ENCODE assay signal across 16 cellular contexts in genomic region chr16:68273896-68274295, GRCh38. TPM values are rescaled to one million over a fixed set of nuclear protein-coding genes. Genes with fewer than 3 reads are reported as not detected.
DNase-seq lines count a peak whose midpoint lies in the region; ATAC-seq and TF ChIP-seq lines count a peak whose summit lies in the region.
"Had no signal": no experiment of that assay in that cellular context is flagged by ENCODE, and none has a peak within 500 bp of the region (broad histone marks: within the 10 kb centered on the region; RNA-seq: fewer than 3 reads in every experiment).

No MANE protein-coding gene starts in this region.

- peaks cover 11% of the 10 kb centered on the region for H3K36me3 Mint-ChIP-seq in natural killer cell treated with Interleukin-12 subunit alpha and Interleukin-12 subunit beta and Interleukin-15 and Interleukin-18, amount 100 ng/mL, for 72 hours
- H3K36me3 Mint-ChIP-seq in natural killer cell: no peaks in the 10 kb centered on the region

- no peak overlapping the region for H3K9ac ChIP-seq in SU-DHL-6 (ENCODE audit: low read length)

- 93 to 98% methylated on average over 8 of the region's 8 CpGs for WGBS in thyroid gland, 2 donors

- no peak for ATAC-seq in natural killer cell treated with Interleukin-12 subunit alpha and Interleukin-12 subunit beta and Interleukin-15 and Interleukin-18, amount 100 ng/mL, for 72 hours
- ATAC-seq in natural killer cell: no peak
- ATAC-seq: mucosa of descending colon, pancreas had no signal

- intact Hi-C loops in natural killer cell (cut with micrococcal nuclease): no loop called here
- intact Hi-C loops in thyroid gland (cut with DNase I): no loop called here

- H3K36me3 ChIP-seq in SU-DHL-6 (ENCODE audit: low read length) (0 out of 2 replicates have a peak, but pooled peaks cover 6% of the 10 kb centered on the region), thyroid gland (peaks cover 9 to 17% of the 10 kb centered on the region in 2 donors)
- H3K36me3 ChIP-seq: pancreas had no signal

- no peak for TF ChIP-seq CTCF in natural killer cell (IDR thresholded peaks at IDR 0.05)
- no peak for TF ChIP-seq CTCF in SU-DHL-6 (IDR thresholded peaks at IDR 0.05; ENCODE audit: insufficient read depth, low read length, poor library complexity, severe bottlenecking)
- no peak for TF ChIP-seq CTCF in epithelial cell of esophagus (IDR thresholded peaks at IDR 0.05; ENCODE audit: insufficient read depth, low read depth, low read length, missing control alignments)
- no peak for TF ChIP-seq CTCF in thyroid gland (IDR thresholded peaks at IDR 0.05)

- H3K27ac Mint-ChIP-seq in natural killer cell treated with Interleukin-12 subunit alpha and Interleukin-12 subunit beta and Interleukin-15 and Interleukin-18, amount 100 ng/mL, for 72 hours: peak overlapping the region; percentile 21 to 68
- H3K27ac Mint-ChIP-seq in natural killer cell: peak overlapping the region in 1 of 2 donors; percentile 40

- H3K4me3 ChIP-seq in SU-DHL-6 (ENCODE audit: insufficient read depth, low read length, poor library complexity, severe bottlenecking) (no peak overlapping the region), epithelial cell of esophagus (ENCODE audit: low read length) (no peak overlapping the region), thyroid gland (replicated peaks in 1 of 3) (no peak overlapping the region)
- H3K4me3 ChIP-seq: mucosa of descending colon, pancreas had no signal

- no peak overlapping the region for H2AFZ ChIP-seq in SU-DHL-6 (ENCODE audit: low read depth, low read length, severe bottlenecking)

- TF ChIP-seq POLR2A in thyroid gland (IDR thresholded peaks at IDR 0.05): no peak

- H3K79me2 ChIP-seq in SU-DHL-6 (ENCODE audit: insufficient read depth, low read length): peaks cover 75% of the 10 kb centered on the region

- H3K9me3 Mint-ChIP-seq in natural killer cell treated with Interleukin-12 subunit alpha and Interleukin-12 subunit beta and Interleukin-15 and Interleukin-18, amount 100 ng/mL, for 72 hours: no peaks in the 10 kb centered on the region
- H3K9me3 Mint-ChIP-seq in natural killer cell: no peaks in the 10 kb centered on the region

- H3K4me3 Mint-ChIP-seq in natural killer cell treated with Interleukin-12 subunit alpha and Interleukin-12 subunit beta and Interleukin-15 and Interleukin-18, amount 100 ng/mL, for 72 hours: no peak overlapping the region
- H3K4me3 Mint-ChIP-seq in natural killer cell: no peak overlapping the region

- H3F3A ChIP-seq in SU-DHL-6 (ENCODE audit: insufficient read depth): peaks cover 5% of the 10 kb centered on the region; the same call in 1 of the 2 replicates

- H3K9me2 ChIP-seq in SU-DHL-6 (replicated peaks; ENCODE audit: insufficient read depth, low read length): no peaks in the 10 kb centered on the region

- H3K27ac ChIP-seq in SU-DHL-6 (ENCODE audit: low read depth, low read length): peak overlapping the region; percentile 79
- H3K27ac ChIP-seq in thyroid gland: peak overlapping the region in 2 of 3 donors; percentile 91 to 93
- H3K27ac ChIP-seq: pancreas had no signal

- no peaks in the 10 kb centered on the region for H3K27me3 Mint-ChIP-seq in natural killer cell treated with Interleukin-12 subunit alpha and Interleukin-12 subunit beta and Interleukin-15 and Interleukin-18, amount 100 ng/mL, for 72 hours
- no peaks in the 10 kb centered on the region for H3K27me3 Mint-ChIP-seq in natural killer cell (ENCODE audit: low read depth in 2 of 2)

- H3K27me3 ChIP-seq in SU-DHL-6 (ENCODE audit: low read length) (no peaks in the 10 kb centered on the region), thyroid gland (no peaks in the 10 kb centered on the region)
- H3K27me3 ChIP-seq: pancreas had no signal

- H3K4me1 ChIP-seq in thyroid gland: peaks cover 67 to 94% of the 10 kb centered on the region in 2 donors

- H3K4me2 ChIP-seq in SU-DHL-6 (ENCODE audit: low read depth, low read length, poor library complexity, severe bottlenecking): no peak overlapping the region

- no peaks in the 10 kb centered on the region for H3K9me3 ChIP-seq in SU-DHL-6 (ENCODE audit: insufficient read depth, low read length)
- no peaks in the 10 kb centered on the region for H3K9me3 ChIP-seq in thyroid gland
- H3K9me3 ChIP-seq: mucosa of descending colon, pancreas had no signal

- no peaks in the 10 kb centered on the region for H4K20me1 ChIP-seq in SU-DHL-6 (ENCODE audit: low read depth, low read length)

- DNase-seq in natural killer cell treated with Interleukin-12 subunit alpha and Interleukin-12 subunit beta and Interleukin-15 and Interleukin-18, amount 100 ng/mL, for 72 hours (ENCODE audit: low spot score): no peak
- DNase-seq in natural killer cell: no peak
- peak; percentile 70 for DNase-seq in epithelial cell of esophagus (ENCODE audit: low read depth)
- no peak for DNase-seq in thyroid gland
- DNase-seq in amygdala (lab: John Stamatoyannopoulos, UW): no peak
- no peak for DNase-seq in cerebellar nuclear complex (lab: John Stamatoyannopoulos, UW)
- DNase-seq: activated CD4-positive, alpha-beta T cell treated with anti-CD3 and anti-CD28 coated beads, Interleukin-2, amount 50 U/mL, for 4 hours; C1 segment of cervical spinal cord; mucosa of descending colon; NCI-H2171; pancreas; RPMI8226; T-helper 9 cell had no signal

- H3K4me1 Mint-ChIP-seq in natural killer cell treated with Interleukin-12 subunit alpha and Interleukin-12 subunit beta and Interleukin-15 and Interleukin-18, amount 100 ng/mL, for 72 hours (ENCODE audit: low read depth in 2 of 2): peaks cover 30 to 31% of the 10 kb centered on the region in 2 donors
- H3K4me1 Mint-ChIP-seq in natural killer cell: peaks cover 15 to 31% of the 10 kb centered on the region in 2 donors

RNA-seq across cellular contexts. Expression of gene SLC7A6, which starts 9.6 kb away (rescaled TPM):
- 100 to 1,000 TPM in 1 of 2 donors, 10 to 100 TPM in 1; 56.2 to 111 TPM for total RNA-seq in natural killer cell treated with Interleukin-12 subunit alpha and Interleukin-12 subunit beta and Interleukin-15 and Interleukin-18, amount 100 ng/mL, for 72 hours
- total RNA-seq in natural killer cell (10 to 100 TPM; 46.6 to 84.9 (median 69.6) TPM), thyroid gland (100 to 1,000 TPM in 1 of 4 donors, 10 to 100 TPM in 3; 73.1 to 116 (median 85.7) TPM)

RNA-seq across cellular contexts. Expression of gene PLA2G15, which starts 28.7 kb away (rescaled TPM):
- total RNA-seq in natural killer cell treated with Interleukin-12 subunit alpha and Interleukin-12 subunit beta and Interleukin-15 and Interleukin-18, amount 100 ng/mL, for 72 hours: 10 to 100 TPM; 11.6 to 11.8 TPM
- total RNA-seq in natural killer cell (10 to 100 TPM in 2 of 3 donors, 1 to 10 TPM in 1; 5.6 to 13.0 (median 12.7) TPM), thyroid gland (10 to 100 TPM; 20.8 to 40.3 (median 38.4) TPM)

RNA-seq across cellular contexts. Expression of gene SLC7A6OS, which starts 36.9 kb away (rescaled TPM):
- 10 to 100 TPM; 25.8 to 27.9 TPM for total RNA-seq in natural killer cell treated with Interleukin-12 subunit alpha and Interleukin-12 subunit beta and Interleukin-15 and Interleukin-18, amount 100 ng/mL, for 72 hours
- total RNA-seq in natural killer cell: 10 to 100 TPM; 46.3 to 57.3 (median 56.1) TPM
- 10 to 100 TPM; 13.4 to 25.8 (median 18.7) TPM for total RNA-seq in thyroid gland

RNA-seq across cellular contexts. Expression of gene PRMT7, which starts 36.9 kb away (rescaled TPM):
- 10 to 100 TPM; 45.7 to 90.9 TPM for total RNA-seq in natural killer cell treated with Interleukin-12 subunit alpha and Interleukin-12 subunit beta and Interleukin-15 and Interleukin-18, amount 100 ng/mL, for 72 hours
- 10 to 100 TPM; 60.7 to 84.7 (median 68.2) TPM for total RNA-seq in natural killer cell
- 10 to 100 TPM; 41.7 to 57.0 (median 46.9) TPM for total RNA-seq in thyroid gland

RNA-seq across cellular contexts. Expression of gene ESRP2, which starts 38.0 kb away (rescaled TPM):
- total RNA-seq in natural killer cell treated with Interleukin-12 subunit alpha and Interleukin-12 subunit beta and Interleukin-15 and Interleukin-18, amount 100 ng/mL, for 72 hours: under 1 TPM in 1 of 2 donors, not detected in 1; 0.12 TPM
- total RNA-seq in natural killer cell (not detected), thyroid gland (10 to 100 TPM; 42.9 to 86.9 (median 50.5) TPM)
- total RNA-seq: cerebellum, H4 had no signal
